In the genomic region with DNA sequence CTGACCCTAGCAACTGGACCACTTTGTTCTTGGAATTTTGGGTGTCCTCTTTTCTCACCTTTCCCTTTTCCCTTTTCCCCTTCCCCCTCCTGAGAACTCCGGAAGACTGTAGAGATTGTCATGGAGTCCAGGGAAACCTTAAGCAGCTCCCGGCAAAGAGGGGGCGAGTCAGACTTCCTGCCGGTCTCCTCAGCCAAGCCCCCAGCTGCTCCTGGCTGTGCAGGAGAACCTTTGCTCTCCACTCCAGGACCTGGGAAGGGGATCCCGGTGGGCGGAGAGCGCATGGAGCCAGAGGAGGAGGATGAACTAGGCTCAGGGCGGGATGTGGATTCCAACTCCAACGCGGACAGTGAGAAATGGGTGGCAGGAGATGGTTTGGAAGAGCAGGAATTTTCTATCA, we compare ENCODE assay signal across 1 cellular context.
TF ChIP-seq lines count a peak whose summit lies in the region.

No MANE protein-coding gene starts in this region.

TF ChIP-seq in IMR-90, 13 proteins besides CTCF, POLR2A, EP300 and RAD21:
- TF ChIP-seq BHLHE40 (IDR thresholded peaks at IDR 0.05; ENCODE audit: low read depth, low read length) (no peak), RFX5 (IDR thresholded peaks at IDR 0.05; ENCODE audit: low read depth, low read length) (no peak), CHD1 (IDR thresholded peaks at IDR 0.05; ENCODE audit: low read depth, low read length) (no peak), MAFK (IDR thresholded peaks at IDR 0.05; ENCODE audit: low read depth, low read length) (no peak), RCOR1 (IDR thresholded peaks at IDR 0.05; ENCODE audit: insufficient replicate concordance, low read length) (no peak), MXI1 (IDR thresholded peaks at IDR 0.05; ENCODE audit: borderline replicate concordance, low read depth, low read length) (no peak), NFE2L2 (IDR thresholded peaks at IDR 0.05; ENCODE audit: low read depth, low read length) (no peak)
- TF ChIP-seq, protein P1, sequence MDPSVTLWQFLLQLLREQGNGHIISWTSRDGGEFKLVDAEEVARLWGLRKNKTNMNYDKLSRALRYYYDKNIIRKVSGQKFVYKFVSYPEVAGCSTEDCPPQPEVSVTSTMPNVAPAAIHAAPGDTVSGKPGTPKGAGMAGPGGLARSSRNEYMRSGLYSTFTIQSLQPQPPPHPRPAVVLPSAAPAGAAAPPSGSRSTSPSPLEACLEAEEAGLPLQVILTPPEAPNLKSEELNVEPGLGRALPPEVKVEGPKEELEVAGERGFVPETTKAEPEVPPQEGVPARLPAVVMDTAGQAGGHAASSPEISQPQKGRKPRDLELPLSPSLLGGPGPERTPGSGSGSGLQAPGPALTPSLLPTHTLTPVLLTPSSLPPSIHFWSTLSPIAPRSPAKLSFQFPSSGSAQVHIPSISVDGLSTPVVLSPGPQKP (IDR thresholded peaks at IDR 0.05; ENCODE audit: borderline replicate concordance, low read depth, low read length) = no peak
